In the genomic region with DNA sequence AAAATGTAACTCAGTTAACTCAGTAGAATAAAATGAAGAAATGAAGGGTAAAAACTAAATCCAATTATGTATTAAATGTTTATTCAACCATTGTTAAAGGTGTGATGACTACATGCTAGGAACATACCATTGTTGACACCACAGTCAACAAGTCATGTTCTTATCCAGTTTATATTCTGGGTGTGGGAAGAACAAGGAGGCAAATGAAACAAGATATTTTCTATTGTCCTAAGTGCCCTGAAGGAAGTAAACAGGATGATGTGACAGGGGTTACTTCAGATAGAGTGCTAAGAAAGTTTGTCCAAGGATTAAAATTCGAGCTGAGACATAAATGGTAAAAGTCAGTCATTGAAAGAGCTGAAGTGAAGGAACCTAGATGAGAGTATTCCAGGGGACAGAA, we compare ENCODE assay signal across 2 cellular contexts.
TF ChIP-seq lines count a peak whose summit lies in the region.

No MANE protein-coding gene starts in this region.

TF ChIP-seq in HEK293, 187 proteins besides CTCF, POLR2A, EP300 and RAD21 (continued from another document):
- TF ChIP-seq, protein P1, sequence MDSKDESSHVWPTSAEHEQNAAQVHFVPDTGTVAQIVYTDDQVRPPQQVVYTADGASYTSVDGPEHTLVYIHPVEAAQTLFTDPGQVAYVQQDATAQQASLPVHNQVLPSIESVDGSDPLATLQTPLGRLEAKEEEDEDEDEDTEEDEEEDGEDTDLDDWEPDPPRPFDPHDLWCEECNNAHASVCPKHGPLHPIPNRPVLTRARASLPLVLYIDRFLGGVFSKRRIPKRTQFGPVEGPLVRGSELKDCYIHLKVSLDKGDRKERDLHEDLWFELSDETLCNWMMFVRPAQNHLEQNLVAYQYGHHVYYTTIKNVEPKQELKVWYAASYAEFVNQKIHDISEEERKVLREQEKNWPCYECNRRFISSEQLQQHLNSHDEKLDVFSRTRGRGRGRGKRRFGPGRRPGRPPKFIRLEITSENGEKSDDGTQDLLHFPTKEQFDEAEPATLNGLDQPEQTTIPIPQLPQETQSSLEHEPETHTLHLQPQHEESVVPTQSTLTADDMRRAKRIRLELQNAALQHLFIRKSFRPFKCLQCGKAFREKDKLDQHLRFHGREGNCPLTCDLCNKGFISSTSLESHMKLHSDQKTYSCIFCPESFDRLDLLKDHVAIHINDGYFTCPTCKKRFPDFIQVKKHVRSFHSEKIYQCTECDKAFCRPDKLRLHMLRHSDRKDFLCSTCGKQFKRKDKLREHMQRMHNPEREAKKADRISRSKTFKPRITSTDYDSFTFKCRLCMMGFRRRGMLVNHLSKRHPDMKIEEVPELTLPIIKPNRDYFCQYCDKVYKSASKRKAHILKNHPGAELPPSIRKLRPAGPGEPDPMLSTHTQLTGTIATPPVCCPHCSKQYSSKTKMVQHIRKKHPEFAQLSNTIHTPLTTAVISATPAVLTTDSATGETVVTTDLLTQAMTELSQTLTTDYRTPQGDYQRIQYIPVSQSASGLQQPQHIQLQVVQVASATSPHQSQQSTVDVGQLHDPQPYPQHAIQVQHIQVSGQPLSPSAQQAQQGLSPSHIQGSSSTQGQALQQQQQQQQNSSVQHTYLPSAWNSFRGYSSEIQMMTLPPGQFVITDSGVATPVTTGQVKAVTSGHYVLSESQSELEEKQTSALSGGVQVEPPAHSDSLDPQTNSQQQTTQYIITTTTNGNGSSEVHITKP (tag by site-specific recombination; IDR thresholded peaks at IDR 0.05), result peak; percentile 52
- TF ChIP-seq SCRT2 (tag by site-specific recombination; IDR thresholded peaks at IDR 0.05) (peak; percentile 49; the same call in 1 of the 2 replicates), ZNF239 (tag by site-specific recombination; IDR thresholded peaks at IDR 0.05) (no peak)

TF ChIP-seq in SK-N-SH treated with all-trans-retinoic acid at 6 μM for 48 hours, 23 proteins besides CTCF, POLR2A, EP300 and RAD21 (continued from another document):
- TF ChIP-seq, protein P2, sequence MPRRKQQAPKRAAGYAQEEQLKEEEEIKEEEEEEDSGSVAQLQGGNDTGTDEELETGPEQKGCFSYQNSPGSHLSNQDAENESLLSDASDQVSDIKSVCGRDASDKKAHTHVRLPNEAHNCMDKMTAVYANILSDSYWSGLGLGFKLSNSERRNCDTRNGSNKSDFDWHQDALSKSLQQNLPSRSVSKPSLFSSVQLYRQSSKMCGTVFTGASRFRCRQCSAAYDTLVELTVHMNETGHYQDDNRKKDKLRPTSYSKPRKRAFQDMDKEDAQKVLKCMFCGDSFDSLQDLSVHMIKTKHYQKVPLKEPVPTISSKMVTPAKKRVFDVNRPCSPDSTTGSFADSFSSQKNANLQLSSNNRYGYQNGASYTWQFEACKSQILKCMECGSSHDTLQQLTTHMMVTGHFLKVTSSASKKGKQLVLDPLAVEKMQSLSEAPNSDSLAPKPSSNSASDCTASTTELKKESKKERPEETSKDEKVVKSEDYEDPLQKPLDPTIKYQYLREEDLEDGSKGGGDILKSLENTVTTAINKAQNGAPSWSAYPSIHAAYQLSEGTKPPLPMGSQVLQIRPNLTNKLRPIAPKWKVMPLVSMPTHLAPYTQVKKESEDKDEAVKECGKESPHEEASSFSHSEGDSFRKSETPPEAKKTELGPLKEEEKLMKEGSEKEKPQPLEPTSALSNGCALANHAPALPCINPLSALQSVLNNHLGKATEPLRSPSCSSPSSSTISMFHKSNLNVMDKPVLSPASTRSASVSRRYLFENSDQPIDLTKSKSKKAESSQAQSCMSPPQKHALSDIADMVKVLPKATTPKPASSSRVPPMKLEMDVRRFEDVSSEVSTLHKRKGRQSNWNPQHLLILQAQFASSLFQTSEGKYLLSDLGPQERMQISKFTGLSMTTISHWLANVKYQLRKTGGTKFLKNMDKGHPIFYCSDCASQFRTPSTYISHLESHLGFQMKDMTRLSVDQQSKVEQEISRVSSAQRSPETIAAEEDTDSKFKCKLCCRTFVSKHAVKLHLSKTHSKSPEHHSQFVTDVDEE (CRISPR knock-in tag; IDR thresholded peaks at IDR 0.05), result no peak
- TF ChIP-seq ESRRG (CRISPR knock-in tag; IDR thresholded peaks at IDR 0.05), result no peak
- TF ChIP-seq ZNF70 (CRISPR knock-in tag; IDR thresholded peaks at IDR 0.05), result no peak
- TF ChIP-seq ZNF8 (CRISPR knock-in tag; IDR thresholded peaks at IDR 0.05), result no peak
- TF ChIP-seq BACH2 (CRISPR knock-in tag; IDR thresholded peaks at IDR 0.05; ENCODE audit: borderline replicate concordance), result no peak
